ENCODE assay signal across 30 cellular contexts in the genomic region with DNA sequence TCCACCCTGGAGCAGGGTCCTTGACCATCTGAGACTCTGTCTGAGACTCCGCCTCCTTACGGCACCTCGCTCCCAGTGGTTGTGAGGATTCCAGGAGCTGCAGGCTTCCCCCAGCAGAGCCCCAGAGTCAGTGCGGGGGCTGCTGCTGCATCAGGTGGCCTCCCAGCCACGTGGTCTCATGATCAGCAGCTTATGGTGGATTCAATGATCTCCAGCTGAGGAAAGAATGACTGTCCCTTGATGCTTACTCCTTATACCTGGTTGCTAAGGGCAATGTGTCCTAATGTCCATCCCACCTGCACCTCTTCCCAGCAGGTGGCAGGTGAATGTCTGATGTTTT. TPM values are rescaled to one million over a fixed set of nuclear protein-coding genes. Genes with fewer than 3 reads are reported as not detected.
"Had no signal": no experiment of that assay in that cellular context is flagged by ENCODE, and none has a peak within 500 bp of the region (broad histone marks: within the 10 kb centered on the region; RNA-seq: fewer than 3 reads in every experiment).

No MANE protein-coding gene starts in this region.

- ATAC-seq: effector memory CD8-positive, alpha-beta T cell; gastroesophageal sphincter; natural killer cell; stimulated activated effector memory CD8-positive, alpha-beta T cell treated with anti-CD3 and anti-CD28 coated beads, Interleukin-12 subunit alpha, Interleukin-12 subunit beta, amount 100 ng/mL, for 72 hours had no signal

- H3K4me3 Mint-ChIP-seq: activated CD4-positive, alpha-beta memory T cell treated with anti-CD3 and anti-CD28 coated beads for 36 hours; activated naive CD4-positive, alpha-beta T cell treated with anti-CD3 and anti-CD28 coated beads for 36 hours; activated naive CD8-positive, alpha-beta T cell treated with anti-CD3 and anti-CD28 coated beads for 36 hours; activated T-helper 1 cell treated with anti-CD3 and anti-CD28 coated beads, Interleukin-12 subunit alpha, Interleukin-12 subunit beta, Interleukin-2, Interleukin-4 antibody, amounts not matched to agents 30 ng/mL and 10 ng/mL and 1 ng/mL, durations not matched to agents 14 hours and 24 hours and 36 hours; brain; effector memory CD8-positive, alpha-beta T cell; natural killer cell; neural progenitor cell; stimulated activated effector memory CD8-positive, alpha-beta T cell treated with anti-CD3 and anti-CD28 coated beads, Interleukin-12 subunit alpha, Interleukin-12 subunit beta, amount 100 ng/mL, for 72 hours had no signal

- FAIRE-seq: endothelial cell of umbilical vein, kidney, small intestine had no signal

- H3K4me1 ChIP-seq: adrenal gland, lower lobe of right lung, neural progenitor cell had no signal

- H3K9me3 Mint-ChIP-seq: activated CD4-positive, alpha-beta memory T cell treated with anti-CD3 and anti-CD28 coated beads for 36 hours; activated naive CD4-positive, alpha-beta T cell treated with anti-CD3 and anti-CD28 coated beads for 36 hours; activated T-helper 1 cell treated with anti-CD3 and anti-CD28 coated beads, Interleukin-12 subunit alpha, Interleukin-12 subunit beta, Interleukin-2, Interleukin-4 antibody, amounts not matched to agents 30 ng/mL and 10 ng/mL and 1 ng/mL, durations not matched to agents 14 hours and 24 hours and 36 hours; effector memory CD8-positive, alpha-beta T cell; natural killer cell; stimulated activated effector memory CD8-positive, alpha-beta T cell treated with anti-CD3 and anti-CD28 coated beads, Interleukin-12 subunit alpha, Interleukin-12 subunit beta, amount 100 ng/mL, for 72 hours had no signal

- DNase-seq: activated CD4-positive, alpha-beta memory T cell treated with anti-CD3 and anti-CD28 coated beads for 36 hours; activated CD4-positive, alpha-beta T cell treated with anti-CD3 and anti-CD28 coated beads for 48 hours; activated CD8-positive, alpha-beta memory T cell treated with anti-CD3 and anti-CD28 coated beads, Interleukin-2, amount 50 U/mL, for 4 hours; activated effector memory CD4-positive, alpha-beta T cell treated with anti-CD3 and anti-CD28 coated beads, Interleukin-2, amount 50 U/mL, for 16 hours; activated naive CD4-positive, alpha-beta T cell treated with anti-CD3 and anti-CD28 coated beads for 36 hours; activated naive CD8-positive, alpha-beta T cell treated with anti-CD3 and anti-CD28 coated beads for 36 hours; activated T-cell treated with anti-CD3 and anti-CD28 coated beads, Interleukin-2, amount 50 U/mL, for 1 hour; adrenal gland; cortex of kidney; effector memory CD8-positive, alpha-beta T cell; hippocampal formation; kidney; left colon; lower lobe of right lung; mesenchymal stem cell; natural killer cell; sigmoid colon; small intestine; stimulated activated CD4-positive, alpha-beta T cell treated with anti-CD3 and anti-CD28 coated beads, Interleukin-4, amount 100 ng/mL, for 24 hours; stomach; T-helper 1 cell; thyroid gland had no signal

- H2AFZ ChIP-seq: neural progenitor cell had no signal

- H3K27ac ChIP-seq: adrenal gland, ascending aorta, cardiac muscle cell, gastroesophageal sphincter, lower lobe of right lung, neural progenitor cell, sigmoid colon, stomach, thyroid gland had no signal

- H3K27ac Mint-ChIP-seq: activated CD4-positive, alpha-beta memory T cell treated with anti-CD3 and anti-CD28 coated beads for 36 hours; activated naive CD4-positive, alpha-beta T cell treated with anti-CD3 and anti-CD28 coated beads for 36 hours; activated naive CD8-positive, alpha-beta T cell treated with anti-CD3 and anti-CD28 coated beads for 36 hours; activated T-helper 1 cell treated with anti-CD3 and anti-CD28 coated beads, Interleukin-12 subunit alpha, Interleukin-12 subunit beta, Interleukin-2, Interleukin-4 antibody, amounts not matched to agents 30 ng/mL and 10 ng/mL and 1 ng/mL, durations not matched to agents 14 hours and 24 hours and 36 hours; effector memory CD8-positive, alpha-beta T cell; natural killer cell; stimulated activated effector memory CD8-positive, alpha-beta T cell treated with anti-CD3 and anti-CD28 coated beads, Interleukin-12 subunit alpha, Interleukin-12 subunit beta, amount 100 ng/mL, for 72 hours had no signal

- H3K9me3 ChIP-seq: adrenal gland, gastroesophageal sphincter, lower lobe of right lung, sigmoid colon, thyroid gland had no signal

- H3K36me3 ChIP-seq: adrenal gland, ascending aorta, cardiac muscle cell, gastroesophageal sphincter, lower lobe of right lung, neural progenitor cell, sigmoid colon, stomach, thyroid gland had no signal

- H3K4me2 ChIP-seq: neural progenitor cell had no signal

- H3K9ac ChIP-seq: neural progenitor cell had no signal

- H3K27me3 ChIP-seq: adrenal gland, ascending aorta, cardiac muscle cell, gastroesophageal sphincter, neural progenitor cell, sigmoid colon, stomach, thyroid gland had no signal

- H3K27me3 Mint-ChIP-seq: activated naive CD8-positive, alpha-beta T cell treated with anti-CD3 and anti-CD28 coated beads for 36 hours had no signal

- H3K4me1 Mint-ChIP-seq: activated naive CD8-positive, alpha-beta T cell treated with anti-CD3 and anti-CD28 coated beads for 36 hours; natural killer cell; stimulated activated effector memory CD8-positive, alpha-beta T cell treated with anti-CD3 and anti-CD28 coated beads, Interleukin-12 subunit alpha, Interleukin-12 subunit beta, amount 100 ng/mL, for 72 hours had no signal

- H3K4me3 ChIP-seq: adrenal gland, ascending aorta, cardiac muscle cell, gastroesophageal sphincter, lower lobe of right lung, neural progenitor cell, sigmoid colon, stomach, thyroid gland had no signal

RNA-seq across cellular contexts. Expression of a gene that starts 40.0 kb away (rescaled TPM):
- total RNA-seq: activated naive CD4-positive, alpha-beta T cell treated with anti-CD3 and anti-CD28 coated beads for 36 hours; ascending aorta; endothelial cell of umbilical vein had no signal
- polyA plus RNA-seq: cardiac muscle cell had no signal
